Comparison of ENCODE assay signal across 13 cellular contexts in genomic region chr12:98699568-98699967, GRCh38. TPM values are rescaled to one million over a fixed set of nuclear protein-coding genes. Genes with fewer than 3 reads are reported as not detected.
A peak's percentile ranks its signal among the peaks of the same experiment; 100 is the strongest.
DNase-seq lines count a peak whose midpoint lies in the region; ATAC-seq and TF ChIP-seq lines count a peak whose summit lies in the region.
"Had no signal": no experiment of that assay in that cellular context is flagged by ENCODE, and none has a peak within 500 bp of the region (broad histone marks: within the 10 kb centered on the region; RNA-seq: fewer than 3 reads in every experiment).

No MANE protein-coding gene starts in this region.

- H3K9me3 ChIP-seq in right atrium auricular region (no peaks in the 10 kb centered on the region), aorta (ENCODE audit: control insufficient read depth, low read length) (no peaks in the 10 kb centered on the region)
- H3K9me3 ChIP-seq: A549, colonic mucosa, psoas muscle, upper lobe of left lung had no signal

- no peak overlapping the region for H3K27ac ChIP-seq in right atrium auricular region
- no peak overlapping the region for H3K27ac ChIP-seq in aorta (ENCODE audit: low read depth in 1 of 2, low read length in 2 of 2)
- H3K27ac ChIP-seq: A549, colonic mucosa, psoas muscle, upper lobe of left lung had no signal

- no peak for TF ChIP-seq CTCF in right atrium auricular region (IDR thresholded peaks at IDR 0.05)

- peaks cover 0 to 20% of the 10 kb centered on the region in 2 donors for H3K4me1 ChIP-seq in right atrium auricular region
- no peaks in the 10 kb centered on the region for H3K4me1 ChIP-seq in aorta (ENCODE audit: control insufficient read depth in 1 of 2, insufficient read depth in 2 of 2, low read length in 2 of 2)
- H3K4me1 ChIP-seq: A549, colonic mucosa, psoas muscle had no signal

- intact Hi-C loops in Right ventricle myocardium superior (cut with DNase I) = no loop called here
- intact Hi-C loops in left ventricle myocardium superior (cut with micrococcal nuclease) = loop anchor here (5.0 kb wide), 1 partner anchor 298 kb away; no protein-coding TSS in a partner anchor
- intact Hi-C loops in aorta (cut with DNase I) = loop anchor here in 1 of 2 donors (2.0 kb wide), 1 partner anchor 299 kb away; no protein-coding TSS in a partner anchor

- 0 to 1% methylated on average over 3 of the region's 3 CpGs for WGBS in aorta, 2 donors

- H3K4me3 ChIP-seq in right atrium auricular region (no peak overlapping the region), aorta (ENCODE audit: low read length in 2 of 2) (peak overlapping the region in 1 of 2 donors; percentile 34)
- H3K4me3 ChIP-seq: A549, colonic mucosa, psoas muscle, upper lobe of left lung had no signal

- DNase-seq in Right ventricle myocardium superior (no peak), right atrium auricular region (ENCODE audit: low spot score) (no peak), amniotic epithelial cell (ENCODE audit: low read depth) (peak; percentile 50), left ventricle myocardium superior (no peak), aorta (no peak), dedifferentiated amniotic fluid mesenchymal stem cell (ENCODE audit: extremely low spot score) (no peak), ecto neural progenitor cell (ENCODE audit: low spot score) (no peak), DMS114 treated with DMSO at 0.1 percent for 48 hours (lab: John Stamatoyannopoulos, UW; ENCODE audit: unreplicated experiment) (no peak)
- DNase-seq: NCI-H1436 treated with DMSO at 0.1 percent for 48 hours had no signal

- ATAC-seq in Right ventricle myocardium superior (ENCODE audit: poor library complexity) (peak; percentile 88), left ventricle myocardium superior (peak; percentile 88), aorta (ENCODE audit: low FRiP score) (peak; percentile 89)

- H3K27me3 ChIP-seq in right atrium auricular region (no peaks in the 10 kb centered on the region), aorta (ENCODE audit: control insufficient read depth in 1 of 2, insufficient read depth in 2 of 2, low read length in 1 of 2) (no peaks in the 10 kb centered on the region)
- H3K27me3 ChIP-seq: colonic mucosa, upper lobe of left lung had no signal

- H3K36me3 ChIP-seq in right atrium auricular region (no peaks in the 10 kb centered on the region), aorta (ENCODE audit: control insufficient read depth in 1 of 2, insufficient read depth in 2 of 2, low read length in 1 of 2) (no peaks in the 10 kb centered on the region)
- H3K36me3 ChIP-seq: colonic mucosa had no signal

RNA-seq across cellular contexts. Expression of gene APAF1, which starts 54.5 kb away (rescaled TPM):
- total RNA-seq in Right ventricle myocardium superior (4.1 TPM), right atrium auricular region (1 to 10 TPM; 3.9 to 5.3 TPM), left ventricle myocardium superior (3.8 TPM), aorta (10 to 100 TPM; 14.3 to 30.4 TPM)
- polyA plus RNA-seq in aorta = 1 to 10 TPM; 5.6 to 6.1 TPM

RNA-seq across cellular contexts. Expression of gene IKBIP, which starts 55.0 kb away (rescaled TPM):
- total RNA-seq in Right ventricle myocardium superior (3.3 TPM), right atrium auricular region (1 to 10 TPM; 6.7 to 7.4 TPM), left ventricle myocardium superior (4.0 TPM), aorta (10 to 100 TPM; 18.3 to 27.3 TPM)
- 10 to 100 TPM; 15.5 to 15.8 TPM for polyA plus RNA-seq in aorta
